Comparison of ENCODE assay signal across 8 cellular contexts in genomic region chr22:23751441-23751996, GRCh38.
DNase-seq lines count a peak whose midpoint lies in the region; ATAC-seq and TF ChIP-seq lines count a peak whose summit lies in the region.

No MANE protein-coding gene starts in this region.

- no peaks in the 10 kb centered on the region for H3K9me2 ChIP-seq in DOHH2 (replicated peaks; ENCODE audit: control insufficient read depth, low read length)

- peaks cover 58% of the 10 kb centered on the region for H3K4me1 ChIP-seq in DOHH2 (ENCODE audit: control insufficient read depth, low read length)
- peaks cover 2% of the 10 kb centered on the region for H3K4me1 ChIP-seq in parathyroid adenoma

- H3K9me3 ChIP-seq in DOHH2 (ENCODE audit: control insufficient read depth, insufficient read depth, low read length) (no peaks in the 10 kb centered on the region), parathyroid adenoma (ENCODE audit: control insufficient read depth, low read length) (no peaks in the 10 kb centered on the region)

- H3K27ac ChIP-seq in DOHH2 (ENCODE audit: low read depth, low read length) (peak overlapping the region; percentile 92), parathyroid adenoma (peak overlapping the region; percentile 85)

- peak overlapping the region; percentile 90 for H2AFZ ChIP-seq in parathyroid adenoma

- H3F3A ChIP-seq in DOHH2 (ENCODE audit: control insufficient read depth, insufficient read depth), result peaks cover 33% of the 10 kb centered on the region

- H3K79me2 ChIP-seq in DOHH2 (ENCODE audit: control insufficient read depth, low read length) (peaks cover 23% of the 10 kb centered on the region), parathyroid adenoma (no peaks in the 10 kb centered on the region)

- ATAC-seq in HG02610 (IDR thresholded peaks at IDR 0.05; ENCODE audit: unreplicated experiment), result peak; percentile 7
- no peak for ATAC-seq in HG03469 (IDR thresholded peaks at IDR 0.05; ENCODE audit: unreplicated experiment)

- H3K36me3 ChIP-seq in DOHH2 (ENCODE audit: control insufficient read depth, low read length) (peaks cover 21% of the 10 kb centered on the region), parathyroid adenoma (ENCODE audit: control insufficient read depth, insufficient read depth, low read length) (no peaks in the 10 kb centered on the region)

- TF ChIP-seq CTCF in DOHH2 (IDR thresholded peaks at IDR 0.05; ENCODE audit: low read depth, low read length, poor library complexity, severe bottlenecking) (no peak), WI38 (IDR thresholded peaks at IDR 0.05; ENCODE audit: low read depth, low read length) (no peak), parathyroid adenoma (IDR thresholded peaks at IDR 0.05) (no peak)

- H3K4me2 ChIP-seq in DOHH2 (ENCODE audit: low read length) (peak overlapping the region; percentile 88), parathyroid adenoma (ENCODE audit: low read length) (peak overlapping the region; percentile 94)

- DNase-seq in germinal center (ENCODE audit: low spot score) (peak; percentile 51), RPMI8226 (no peak)
- DNase-seq in stimulated activated CD8-positive, alpha-beta memory T cell treated with anti-CD3 and anti-CD28 coated beads, Interleukin-4, amount 100 ng/mL, for 48 hours, result no peak

- peak overlapping the region; percentile 21 for H3K9ac ChIP-seq in parathyroid adenoma

- H4K20me1 ChIP-seq in DOHH2 (ENCODE audit: control insufficient read depth, insufficient read depth, low read depth, low read length), result no peaks in the 10 kb centered on the region

- H3K27me3 ChIP-seq in DOHH2 (ENCODE audit: control insufficient read depth, low read length), result no peaks in the 10 kb centered on the region
- H3K27me3 ChIP-seq in parathyroid adenoma (ENCODE audit: control insufficient read depth, insufficient read depth, low read length), result no peaks in the 10 kb centered on the region

- peak overlapping the region; percentile 97 for H3K4me3 ChIP-seq in DOHH2 (ENCODE audit: low read length)
- H3K4me3 ChIP-seq in WI38 (ENCODE audit: low read depth, low read length), result peak overlapping the region; percentile 81
- peak overlapping the region; percentile 74 for H3K4me3 ChIP-seq in parathyroid adenoma (ENCODE audit: low read depth, low read length)
